13 cellular contexts compared by ENCODE assay signal in the genomic region with DNA sequence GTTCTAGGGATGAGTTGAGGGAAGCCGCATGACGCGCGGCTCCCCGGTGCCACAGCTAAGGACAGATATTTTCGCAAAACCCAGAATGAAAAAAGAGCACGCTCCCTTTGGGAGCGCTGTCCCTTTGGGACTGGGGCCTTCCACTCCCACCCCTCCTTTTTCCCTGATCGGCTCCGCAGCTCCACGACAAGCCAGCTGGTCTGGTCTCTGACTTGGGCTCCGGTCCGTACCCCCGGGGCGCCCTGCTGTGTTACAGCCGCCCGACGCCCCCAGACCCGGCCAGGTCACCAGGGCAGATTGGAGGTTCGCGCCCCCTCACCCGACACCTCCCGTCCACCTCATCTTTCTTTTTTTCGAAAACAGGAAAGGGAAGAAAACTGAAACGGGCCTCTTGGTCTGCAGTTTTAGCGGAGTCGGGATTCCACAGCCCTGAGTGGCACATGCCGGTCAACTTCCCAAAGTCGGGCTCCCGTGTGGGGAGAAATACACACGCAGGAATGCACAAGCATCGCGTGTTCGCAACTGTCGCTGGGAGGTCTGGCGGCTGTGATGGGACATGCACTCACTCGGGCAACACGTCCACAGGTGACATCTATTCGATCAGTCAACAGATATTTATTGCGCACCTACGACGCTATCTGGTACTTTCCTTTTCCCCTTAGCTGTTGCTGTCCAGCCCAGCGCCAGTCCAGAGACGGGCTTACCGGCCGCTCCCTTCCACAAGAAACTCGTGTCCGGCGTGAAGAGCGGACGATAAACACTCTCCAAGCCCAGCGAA. TPM values are rescaled to one million over a fixed set of nuclear protein-coding genes. Genes with fewer than 3 reads are reported as not detected.
DNase-seq lines count a peak whose midpoint lies in the region; ATAC-seq and TF ChIP-seq lines count a peak whose summit lies in the region.
"Had no signal": no experiment of that assay in that cellular context is flagged by ENCODE, and none has a peak within 500 bp of the region (broad histone marks: within the 10 kb centered on the region; RNA-seq: fewer than 3 reads in every experiment).

No MANE protein-coding gene starts in this region.

- H3K27ac ChIP-seq in hepatocyte (no peak overlapping the region), RWPE1 (no peak overlapping the region)
- H3K27ac ChIP-seq: ovary had no signal

- H3K4me3 ChIP-seq in hepatocyte, result peak overlapping the region; percentile 21
- H3K4me3 ChIP-seq: ovary had no signal

- H3K4me2 ChIP-seq in hepatocyte, result peak overlapping the region; percentile 94

- peak overlapping the region; percentile 68 for H2AFZ ChIP-seq in hepatocyte

- H3K79me2 ChIP-seq in hepatocyte, result peaks cover 9% of the 10 kb centered on the region

- no peaks in the 10 kb centered on the region for H3K9me3 ChIP-seq in hepatocyte (ENCODE audit: low read depth)
- H3K9me3 ChIP-seq: ovary had no signal

- H3K4me3 Mint-ChIP-seq in Calu3 (ENCODE audit: low read depth, unreplicated experiment), result peak overlapping the region; percentile 90
- peak overlapping the region; percentile 80 for H3K4me3 Mint-ChIP-seq in progenitor cell of endocrine pancreas (ENCODE audit: low read depth)
- H3K4me3 Mint-ChIP-seq: stimulated activated memory B cell treated with anti-CD40 and anti-IgM and Interleukin-4, amounts not matched to agents 10 μg/mL and 1 μg/mL and 100 μg/mL, for 72 hours had no signal

- H3K9me3 Mint-ChIP-seq in Calu3 (ENCODE audit: low read depth, unreplicated experiment), result no peaks in the 10 kb centered on the region
- no peaks in the 10 kb centered on the region for H3K9me3 Mint-ChIP-seq in progenitor cell of endocrine pancreas (ENCODE audit: low read depth)
- H3K9me3 Mint-ChIP-seq: effector memory CD8-positive, alpha-beta T cell had no signal

- peaks cover 8% of the 10 kb centered on the region for H4K20me1 ChIP-seq in hepatocyte (ENCODE audit: insufficient read depth, poor library complexity, severe bottlenecking)

- DNase-seq in Calu3 (no peak), amniotic epithelial cell (ENCODE audit: low read depth) (peak; percentile 36), hepatocyte (ENCODE audit: low spot score) (peak; percentile 39), progenitor cell of endocrine pancreas (ENCODE audit: low spot score, unreplicated experiment) (no peak), NCI-H345 (lab: John Stamatoyannopoulos, UW) (no peak), RWPE1 (ENCODE audit: low spot score) (no peak)
- DNase-seq: activated CD4-positive, alpha-beta T cell treated with anti-CD3 and anti-CD28 coated beads, Interleukin-2, amount 50 U/mL, for 48 hours; effector memory CD8-positive, alpha-beta T cell; ovary had no signal

- POLR2A ChIA-PET in RWPE1 (lab: Yijun Ruan, JAX; ENCODE audit: low non-redundant PET), result no interaction called here

- ATAC-seq in GM19397 (IDR thresholded peaks at IDR 0.05; ENCODE audit: unreplicated experiment), result no peak
- ATAC-seq in HG03108 (IDR thresholded peaks at IDR 0.05; ENCODE audit: unreplicated experiment), result no peak
- ATAC-seq: effector memory CD8-positive, alpha-beta T cell; Panc1; stimulated activated memory B cell treated with anti-CD40 and anti-IgM and Interleukin-4, amounts not matched to agents 10 μg/mL and 1 μg/mL and 100 μg/mL, for 72 hours had no signal

- CTCF ChIA-PET in Calu3 (lab: Charles Lee), result no interaction called here
- CTCF ChIA-PET in RWPE1 (lab: Yijun Ruan, JAX), result interaction anchor here (0.6 kb wide), 2 partner anchors 87 to 878 kb away, joined by 3 read pairs; no protein-coding TSS in a partner anchor

- peaks cover 52% of the 10 kb centered on the region for H3K27me3 ChIP-seq in hepatocyte
- H3K27me3 ChIP-seq: ovary had no signal

- H3K4me1 Mint-ChIP-seq in Calu3 (ENCODE audit: low read depth, unreplicated experiment) (peaks cover 6% of the 10 kb centered on the region), progenitor cell of endocrine pancreas (ENCODE audit: low read depth) (peaks cover 37% of the 10 kb centered on the region)

- H3K4me1 ChIP-seq in hepatocyte (ENCODE audit: insufficient read depth), result peaks cover 31% of the 10 kb centered on the region

- no peak for TF ChIP-seq CTCF in Calu3 (IDR thresholded peaks at IDR 0.05; ENCODE audit: unreplicated experiment)
- TF ChIP-seq CTCF in hepatocyte (IDR thresholded peaks at IDR 0.05; ENCODE audit: poor library complexity), result no peak
- no peak for TF ChIP-seq CTCF in progenitor cell of endocrine pancreas (IDR thresholded peaks at IDR 0.05; ENCODE audit: unreplicated experiment)
- no peak for TF ChIP-seq CTCF in RWPE1 (conservative IDR thresholded peaks at IDR 0.05; ENCODE audit: low read depth)

- H3K27ac Mint-ChIP-seq in Calu3 (ENCODE audit: unreplicated experiment) (peak overlapping the region; percentile 35), progenitor cell of endocrine pancreas (peak overlapping the region; percentile 88)
- H3K27ac Mint-ChIP-seq: effector memory CD8-positive, alpha-beta T cell; stimulated activated memory B cell treated with anti-CD40 and anti-IgM and Interleukin-4, amounts not matched to agents 10 μg/mL and 1 μg/mL and 100 μg/mL, for 72 hours had no signal

- H3K9me2 ChIP-seq in hepatocyte (replicated peaks; ENCODE audit: insufficient read depth), result no peaks in the 10 kb centered on the region

- BruUV-seq in Calu3 (replicated peaks; lab: Mats Ljungman, UMichigan), result no TSS peak

- intact Hi-C loops in Calu3 (cut with micrococcal nuclease; ENCODE audit: unreplicated experiment), result loop anchor here (5.0 to 10.0 kb wide), 4 partner anchors 142 to 1480 kb away; no protein-coding TSS in a partner anchor

- H3K36me3 Mint-ChIP-seq in Calu3 (ENCODE audit: insufficient read depth, unreplicated experiment) (peaks cover 43% of the 10 kb centered on the region), progenitor cell of endocrine pancreas (ENCODE audit: insufficient read depth) (no peaks in the 10 kb centered on the region)
- H3K36me3 Mint-ChIP-seq: stimulated activated memory B cell treated with anti-CD40 and anti-IgM and Interleukin-4, amounts not matched to agents 10 μg/mL and 1 μg/mL and 100 μg/mL, for 72 hours had no signal

- H3K27me3 Mint-ChIP-seq in Calu3 (ENCODE audit: unreplicated experiment) (peaks cover 32% of the 10 kb centered on the region), progenitor cell of endocrine pancreas (peaks cover 29% of the 10 kb centered on the region)

- no peaks in the 10 kb centered on the region for H3K36me3 ChIP-seq in hepatocyte (replicated peaks; ENCODE audit: insufficient read depth, low read depth)
- H3K36me3 ChIP-seq: ovary had no signal

- 5% methylated on average over 52 of the region's 52 CpGs for WGBS in hepatocyte (ENCODE audit: low lambda C conversion rate, missing lambda C conversion rate)

RNA-seq across cellular contexts. Expression of gene SOX9, which starts 3.9 kb away (rescaled TPM):
- 173 and 210 TPM in 2 replicates for total RNA-seq in Calu3 (2022)
- total RNA-seq in hepatocyte, result 31.8 and 36.9 TPM in 2 replicates
- 74.6 and 87.3 TPM in 2 replicates for polyA plus RNA-seq in hepatocyte
- total RNA-seq in progenitor cell of endocrine pancreas, result 190 and 219 TPM in 2 replicates

Comparison
In these comparisons a context has a peak if more than half of its experiments do, and no peak if none do; other contexts are left out.
1. DNase-seq: peak in amniotic epithelial cell (single experiment) and hepatocyte (single experiment); none in Calu3 (single experiment), progenitor cell of endocrine pancreas (single experiment), NCI-H345 (single experiment) and RWPE1 (single experiment).